Comparison of ENCODE assay signal across 10 cellular contexts in genomic region chr2:231605607-231606091, GRCh38. TPM values are rescaled to one million over a fixed set of nuclear protein-coding genes. Genes with fewer than 3 reads are reported as not detected.
DNase-seq lines count a peak whose midpoint lies in the region; ATAC-seq and TF ChIP-seq lines count a peak whose summit lies in the region.
"Had no signal": no experiment of that assay in that cellular context is flagged by ENCODE, and none has a peak within 500 bp of the region (broad histone marks: within the 10 kb centered on the region; RNA-seq: fewer than 3 reads in every experiment).

No MANE protein-coding gene starts in this region.

- no peaks in the 10 kb centered on the region for H3K36me3 Mint-ChIP-seq in activated CD4-positive, alpha-beta memory T cell treated with anti-CD3 and anti-CD28 coated beads for 36 hours

- H3K27me3 ChIP-seq in gastrocnemius medialis, result no peaks in the 10 kb centered on the region

- TF ChIP-seq POLR2A in gastrocnemius medialis (IDR thresholded peaks at IDR 0.05), result no peak

- no peaks in the 10 kb centered on the region for H3K9me3 Mint-ChIP-seq in activated CD4-positive, alpha-beta memory T cell treated with anti-CD3 and anti-CD28 coated beads for 36 hours

- POLR2A ChIA-PET in activated CD4-positive, alpha-beta memory T cell treated with anti-CD3 and anti-CD28 coated beads for 36 hours (lab: Charles Lee), result interaction anchor here (1.2 kb wide), 1 partner anchor 101 kb away, joined by 3 read pairs; no protein-coding TSS in a partner anchor

- intact Hi-C loops in activated CD4-positive, alpha-beta memory T cell treated with anti-CD3 and anti-CD28 coated beads for 36 hours (cut with micrococcal nuclease), result loop anchor here (2.0 kb wide), 1 partner anchor 57 kb away; no protein-coding TSS in a partner anchor
- intact Hi-C loops in left cardiac atrium (cut with DNase I), result no loop called here
- intact Hi-C loops in gastrocnemius medialis (cut with DNase I; ENCODE audit: low total_unique reads), result no loop called here

- ATAC-seq in left cardiac atrium (peak; percentile 13 to 14), gastrocnemius medialis (peak in 1 of 2 donors; percentile 11), GM18867 (IDR thresholded peaks at IDR 0.05; ENCODE audit: unreplicated experiment) (no peak), GM21723 (IDR thresholded peaks at IDR 0.05; ENCODE audit: unreplicated experiment) (no peak)

- in situ Hi-C loops in gastrocnemius medialis (cut with MboI; ENCODE audit: low sequenced_read_pairs in 4 of 4), result loop anchor here in 1 of 4 donors (10.0 kb wide), 1 partner anchor 91 kb away; no protein-coding TSS in a partner anchor

- peaks cover 26 to 29% of the 10 kb centered on the region in 2 donors for H3K4me1 ChIP-seq in gastrocnemius medialis

- H3K36me3 ChIP-seq in gastrocnemius medialis, result no peaks in the 10 kb centered on the region

- peaks cover 6% of the 10 kb centered on the region for H3K4me1 Mint-ChIP-seq in activated CD4-positive, alpha-beta memory T cell treated with anti-CD3 and anti-CD28 coated beads for 36 hours (ENCODE audit: low read depth)

- H3K4me3 ChIP-seq in gastrocnemius medialis, result peak overlapping the region in 3 of 4 donors; percentile 52 to 61 (median 57)

- H3K27ac ChIP-seq in gastrocnemius medialis, result peak overlapping the region; percentile 90 to 99 (median 97)
- H3K27ac ChIP-seq: SK-N-MC had no signal

- peak overlapping the region; percentile 44 for H3K4me3 Mint-ChIP-seq in activated CD4-positive, alpha-beta memory T cell treated with anti-CD3 and anti-CD28 coated beads for 36 hours

- no peaks in the 10 kb centered on the region for H3K9me3 ChIP-seq in gastrocnemius medialis

- H3K27ac Mint-ChIP-seq in activated CD4-positive, alpha-beta memory T cell treated with anti-CD3 and anti-CD28 coated beads for 36 hours, result no peak overlapping the region

- CTCF ChIA-PET in activated CD4-positive, alpha-beta memory T cell treated with anti-CD3 and anti-CD28 coated beads for 36 hours (lab: Charles Lee), result interaction anchor here (1.0 to 2.7 kb wide), 4 partner anchors 69 to 109 kb away, joined by 3 to 7 read pairs (median 4); partner anchors contain the start of gene NMUR1

- DNase-seq in HT-29 (ENCODE audit: low spot score) (peak; percentile 44), left cardiac atrium (peak; percentile 39), gastrocnemius medialis (peak in 1 of 2 donors; percentile 54), AG08396 (ENCODE audit: low spot score) (no peak), GM20000 (ENCODE audit: low spot score) (no peak)
- DNase-seq in activated CD4-positive, alpha-beta memory T cell treated with anti-CD3 and anti-CD28 coated beads for 36 hours, result no peak

- TF ChIP-seq CTCF in gastrocnemius medialis (IDR thresholded peaks at IDR 0.05 in 4 of 5, conservative IDR thresholded peaks at IDR 0.05 in 1 of 5), result no peak
- TF ChIP-seq CTCF in GM20000 (IDR thresholded peaks at IDR 0.05; ENCODE audit: extremely low read depth, missing control alignments), result no peak

- H3K27me3 Mint-ChIP-seq in activated CD4-positive, alpha-beta memory T cell treated with anti-CD3 and anti-CD28 coated beads for 36 hours, result no peaks in the 10 kb centered on the region

RNA-seq across cellular contexts. Expression of gene TEX44, which starts 13.0 kb away (rescaled TPM):
- total RNA-seq in HT-29 (2014; rRNA removed; shearing (Covaris generic)), result not detected in 2 replicates
- total RNA-seq in activated CD4-positive, alpha-beta memory T cell treated with anti-CD3 and anti-CD28 coated beads for 36 hours, result not detected
- total RNA-seq in left cardiac atrium (not detected), gastrocnemius medialis (not detected)
- total RNA-seq: fibroblast of villous mesenchyme had no signal

Comparison
In these comparisons a context has a peak if more than half of its experiments do, and no peak if none do; other contexts are left out.
1. DNase-seq: peak in HT-29 (single experiment) and left cardiac atrium (single experiment); none in activated CD4-positive, alpha-beta memory T cell treated with anti-CD3 and anti-CD28 coated beads for 36 hours (single experiment), AG08396 (single experiment) and GM20000 (single experiment).
2. ATAC-seq: peak in left cardiac atrium (2 of 2); none in GM18867 (single experiment) and GM21723 (single experiment).